Comparison of ENCODE assay signal across 20 cellular contexts in genomic region chrX:12825801-12826200, GRCh38. TPM values are rescaled to one million over a fixed set of nuclear protein-coding genes. Genes with fewer than 3 reads are reported as not detected.
A peak's percentile ranks its signal among the peaks of the same experiment; 100 is the strongest.
DNase-seq lines count a peak whose midpoint lies in the region; ATAC-seq, FAIRE-seq and TF ChIP-seq lines count a peak whose summit lies in the region.
"Had no signal": no experiment of that assay in that cellular context is flagged by ENCODE, and none has a peak within 500 bp of the region (broad histone marks: within the 10 kb centered on the region; RNA-seq: fewer than 3 reads in every experiment).

No MANE protein-coding gene starts in this region.

- intact Hi-C loops in colonic mucosa (cut with DNase I), result no loop called here

- H3K9ac ChIP-seq in colonic mucosa (ENCODE audit: low read depth in 2 of 2, low read length in 2 of 2), result no peak overlapping the region

- no peaks in the 10 kb centered on the region for H3K4me1 ChIP-seq in colonic mucosa
- H3K4me1 ChIP-seq: esophagus squamous epithelium had no signal

- no peak for ATAC-seq in HG02852 (IDR thresholded peaks at IDR 0.05; ENCODE audit: unreplicated experiment)
- ATAC-seq: naive thymus-derived CD4-positive, alpha-beta T cell had no signal

- no peaks in the 10 kb centered on the region for H3K36me3 ChIP-seq in colonic mucosa

- no peak overlapping the region for H3K4me3 ChIP-seq in colonic mucosa
- H3K4me3 ChIP-seq: dorsolateral prefrontal cortex, esophagus squamous epithelium had no signal

- no peak overlapping the region for H3K27ac ChIP-seq in colonic mucosa
- H3K27ac ChIP-seq: dorsolateral prefrontal cortex, esophagus squamous epithelium had no signal

- no peaks in the 10 kb centered on the region for H3K27me3 ChIP-seq in colonic mucosa
- H3K27me3 ChIP-seq: esophagus squamous epithelium had no signal

- peak; percentile 75 for DNase-seq in ELR (ENCODE audit: low read depth)
- DNase-seq in RCC 7860 (ENCODE audit: low spot score), result peak; percentile 79
- peak; percentile 5 for DNase-seq in fibroblast of peridontal ligament (ENCODE audit: extremely low read depth)
- DNase-seq in renal cortical epithelial cell (ENCODE audit: low read depth), result peak; percentile 91
- DNase-seq in RPMI8226, result no peak
- no peak for DNase-seq in cerebellum (ENCODE audit: low spot score)
- no peak for DNase-seq in colonic mucosa
- DNase-seq: activated effector memory CD4-positive, alpha-beta T cell treated with anti-CD3 and anti-CD28 coated beads, Interleukin-2, amount 50 U/mL, for 16 hours; AML-193; aorta; dorsolateral prefrontal cortex; esophagus squamous epithelium; GOT3; naive thymus-derived CD4-positive, alpha-beta T cell; NCI-H1105 treated with DMSO at 0.1 percent for 48 hours; NCI-H82; posterior cingulate gyrus; stimulated activated CD4-positive, alpha-beta T cell treated with anti-CD3 and anti-CD28 coated beads, Interleukin-12 subunit alpha, Interleukin-12 subunit beta, amount 100 ng/mL, for 4 hours; T-helper 2 cell had no signal

- no peaks in the 10 kb centered on the region for H3K9me3 ChIP-seq in colonic mucosa
- H3K9me3 ChIP-seq: esophagus squamous epithelium had no signal

- peak; percentile 81 for FAIRE-seq in RCC 7860 (lab: Jason Lieb, UNC)

- no peak for TF ChIP-seq CTCF in colonic mucosa (IDR thresholded peaks at IDR 0.05)

RNA-seq across cellular contexts. Expression of gene PRPS2, which starts 34.6 kb away (rescaled TPM):
- total RNA-seq in renal cortical epithelial cell (36.7 and 62.7 TPM in 2 replicates), cerebellum (10.1 TPM), colonic mucosa (10 to 100 TPM; 67.0 to 75.8 TPM)

RNA-seq across cellular contexts. Expression of gene TLR7, which starts 41.1 kb away (rescaled TPM):
- not detected in 2 replicates for total RNA-seq in renal cortical epithelial cell
- total RNA-seq in cerebellum, result 1.2 TPM
- 1 to 10 TPM in 1 of 2 donors, under 1 TPM in 1; 0.27 to 1.3 TPM for total RNA-seq in colonic mucosa

Comparison
In these comparisons a context has a peak if more than half of its experiments do, and no peak if none do; other contexts are left out.
1. DNase-seq: peak in ELR (single experiment), RCC 7860 (single experiment), fibroblast of peridontal ligament (single experiment) and renal cortical epithelial cell (single experiment); none in RPMI8226 (single experiment), cerebellum (single experiment) and colonic mucosa (single experiment).